Comparison of ENCODE assay signal across 1 cellular context in the genomic region with DNA sequence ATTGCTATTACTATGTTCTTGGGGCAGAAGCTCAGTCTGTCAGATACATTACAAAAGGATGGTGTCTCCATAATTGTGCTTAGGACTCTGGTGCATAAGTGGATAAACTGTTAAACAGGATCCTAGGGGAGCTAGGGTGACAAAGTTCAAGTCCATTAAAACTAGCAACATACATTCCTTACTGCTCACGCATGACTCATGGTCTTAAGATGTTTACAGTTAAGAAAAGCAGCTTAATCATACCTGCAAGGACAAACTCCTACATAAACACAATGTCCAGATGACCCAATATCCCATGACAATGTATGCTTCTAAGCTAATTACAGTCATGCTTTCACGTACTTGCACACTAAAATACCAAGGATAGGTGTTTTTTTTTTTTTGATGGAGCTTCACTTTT.
TF ChIP-seq lines count a peak whose summit lies in the region.

No MANE protein-coding gene starts in this region.

TF ChIP-seq in WTC11, 78 proteins besides CTCF, POLR2A, EP300 and RAD21 (continued from another document):
- TF ChIP-seq, protein P1, sequence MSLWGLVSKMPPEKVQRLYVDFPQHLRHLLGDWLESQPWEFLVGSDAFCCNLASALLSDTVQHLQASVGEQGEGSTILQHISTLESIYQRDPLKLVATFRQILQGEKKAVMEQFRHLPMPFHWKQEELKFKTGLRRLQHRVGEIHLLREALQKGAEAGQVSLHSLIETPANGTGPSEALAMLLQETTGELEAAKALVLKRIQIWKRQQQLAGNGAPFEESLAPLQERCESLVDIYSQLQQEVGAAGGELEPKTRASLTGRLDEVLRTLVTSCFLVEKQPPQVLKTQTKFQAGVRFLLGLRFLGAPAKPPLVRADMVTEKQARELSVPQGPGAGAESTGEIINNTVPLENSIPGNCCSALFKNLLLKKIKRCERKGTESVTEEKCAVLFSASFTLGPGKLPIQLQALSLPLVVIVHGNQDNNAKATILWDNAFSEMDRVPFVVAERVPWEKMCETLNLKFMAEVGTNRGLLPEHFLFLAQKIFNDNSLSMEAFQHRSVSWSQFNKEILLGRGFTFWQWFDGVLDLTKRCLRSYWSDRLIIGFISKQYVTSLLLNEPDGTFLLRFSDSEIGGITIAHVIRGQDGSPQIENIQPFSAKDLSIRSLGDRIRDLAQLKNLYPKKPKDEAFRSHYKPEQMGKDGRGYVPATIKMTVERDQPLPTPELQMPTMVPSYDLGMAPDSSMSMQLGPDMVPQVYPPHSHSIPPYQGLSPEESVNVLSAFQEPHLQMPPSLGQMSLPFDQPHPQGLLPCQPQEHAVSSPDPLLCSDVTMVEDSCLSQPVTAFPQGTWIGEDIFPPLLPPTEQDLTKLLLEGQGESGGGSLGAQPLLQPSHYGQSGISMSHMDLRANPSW (CRISPR knock-in tag; conservative IDR thresholded peaks at IDR 0.05; ENCODE audit: low read depth): no peak
- TF ChIP-seq, protein P2, sequence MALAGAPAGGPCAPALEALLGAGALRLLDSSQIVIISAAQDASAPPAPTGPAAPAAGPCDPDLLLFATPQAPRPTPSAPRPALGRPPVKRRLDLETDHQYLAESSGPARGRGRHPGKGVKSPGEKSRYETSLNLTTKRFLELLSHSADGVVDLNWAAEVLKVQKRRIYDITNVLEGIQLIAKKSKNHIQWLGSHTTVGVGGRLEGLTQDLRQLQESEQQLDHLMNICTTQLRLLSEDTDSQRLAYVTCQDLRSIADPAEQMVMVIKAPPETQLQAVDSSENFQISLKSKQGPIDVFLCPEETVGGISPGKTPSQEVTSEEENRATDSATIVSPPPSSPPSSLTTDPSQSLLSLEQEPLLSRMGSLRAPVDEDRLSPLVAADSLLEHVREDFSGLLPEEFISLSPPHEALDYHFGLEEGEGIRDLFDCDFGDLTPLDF (CRISPR knock-in tag; IDR thresholded peaks at IDR 0.05): no peak
- no peak for TF ChIP-seq PRRX2 (CRISPR knock-in tag; IDR thresholded peaks at IDR 0.05)
- TF ChIP-seq, protein P3, sequence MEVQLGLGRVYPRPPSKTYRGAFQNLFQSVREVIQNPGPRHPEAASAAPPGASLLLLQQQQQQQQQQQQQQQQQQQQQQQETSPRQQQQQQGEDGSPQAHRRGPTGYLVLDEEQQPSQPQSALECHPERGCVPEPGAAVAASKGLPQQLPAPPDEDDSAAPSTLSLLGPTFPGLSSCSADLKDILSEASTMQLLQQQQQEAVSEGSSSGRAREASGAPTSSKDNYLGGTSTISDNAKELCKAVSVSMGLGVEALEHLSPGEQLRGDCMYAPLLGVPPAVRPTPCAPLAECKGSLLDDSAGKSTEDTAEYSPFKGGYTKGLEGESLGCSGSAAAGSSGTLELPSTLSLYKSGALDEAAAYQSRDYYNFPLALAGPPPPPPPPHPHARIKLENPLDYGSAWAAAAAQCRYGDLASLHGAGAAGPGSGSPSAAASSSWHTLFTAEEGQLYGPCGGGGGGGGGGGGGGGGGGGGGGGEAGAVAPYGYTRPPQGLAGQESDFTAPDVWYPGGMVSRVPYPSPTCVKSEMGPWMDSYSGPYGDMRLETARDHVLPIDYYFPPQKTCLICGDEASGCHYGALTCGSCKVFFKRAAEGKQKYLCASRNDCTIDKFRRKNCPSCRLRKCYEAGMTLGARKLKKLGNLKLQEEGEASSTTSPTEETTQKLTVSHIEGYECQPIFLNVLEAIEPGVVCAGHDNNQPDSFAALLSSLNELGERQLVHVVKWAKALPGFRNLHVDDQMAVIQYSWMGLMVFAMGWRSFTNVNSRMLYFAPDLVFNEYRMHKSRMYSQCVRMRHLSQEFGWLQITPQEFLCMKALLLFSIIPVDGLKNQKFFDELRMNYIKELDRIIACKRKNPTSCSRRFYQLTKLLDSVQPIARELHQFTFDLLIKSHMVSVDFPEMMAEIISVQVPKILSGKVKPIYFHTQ (CRISPR knock-in tag; IDR thresholded peaks at IDR 0.05): no peak
- no peak for TF ChIP-seq MYBL2 (CRISPR knock-in tag; IDR thresholded peaks at IDR 0.05)
- TF ChIP-seq ZNF396 (CRISPR knock-in tag; IDR thresholded peaks at IDR 0.05; ENCODE audit: borderline replicate concordance): no peak
